Comparison of ENCODE assay signal across 15 cellular contexts in genomic region chr1:105608713-105609112, GRCh38.
DNase-seq lines count a peak whose midpoint lies in the region; ATAC-seq, FAIRE-seq and TF ChIP-seq lines count a peak whose summit lies in the region.
"Had no signal": no experiment of that assay in that cellular context is flagged by ENCODE, and none has a peak within 500 bp of the region (broad histone marks: within the 10 kb centered on the region; RNA-seq: fewer than 3 reads in every experiment).

No MANE protein-coding gene starts in this region.

- H3K9me3 ChIP-seq in OCI-LY7 (ENCODE audit: low read length) (no peaks in the 10 kb centered on the region), kidney (ENCODE audit: control insufficient read depth in 1 of 2, low read length in 2 of 2) (no peaks in the 10 kb centered on the region)
- H3K9me3 ChIP-seq in CD4-positive, alpha-beta T cell (ENCODE audit: control insufficient read depth, low read length) = no peaks in the 10 kb centered on the region
- H3K9me3 ChIP-seq: heart left ventricle had no signal

- no peaks in the 10 kb centered on the region for H3K36me3 Mint-ChIP-seq in CD4-positive, alpha-beta T cell (ENCODE audit: low read depth)
- H3K36me3 Mint-ChIP-seq: stimulated activated memory B cell treated with anti-CD40 and anti-IgM and Interleukin-4, amounts not matched to agents 10 μg/mL and 1 μg/mL and 100 μg/mL, for 72 hours had no signal

- no peak for ATAC-seq in CD4-positive, alpha-beta T cell (ENCODE audit: poor library complexity)
- no peak for ATAC-seq in HG02763 (IDR thresholded peaks at IDR 0.05; ENCODE audit: unreplicated experiment)
- ATAC-seq: heart left ventricle; stimulated activated memory B cell treated with anti-CD40 and anti-IgM and Interleukin-4, amounts not matched to agents 10 μg/mL and 1 μg/mL and 100 μg/mL, for 72 hours had no signal

- no peaks in the 10 kb centered on the region for H3K27me3 ChIP-seq in CD4-positive, alpha-beta T cell (ENCODE audit: control insufficient read depth, insufficient read depth, low read length)
- H3K27me3 ChIP-seq: heart left ventricle had no signal

- CTCF ChIA-PET in OCI-LY7 (lab: Charles Lee; ENCODE audit: unreplicated experiment) = no interaction called here
- CTCF ChIA-PET in CD4-positive, alpha-beta T cell (lab: Charles Lee) = no interaction called here

- no peaks in the 10 kb centered on the region for H3K4me1 Mint-ChIP-seq in CD4-positive, alpha-beta T cell (ENCODE audit: low read depth)
- H3K4me1 Mint-ChIP-seq: stimulated activated memory B cell treated with anti-CD40 and anti-IgM and Interleukin-4, amounts not matched to agents 10 μg/mL and 1 μg/mL and 100 μg/mL, for 72 hours had no signal

- H3K4me1 ChIP-seq in OCI-LY7 (ENCODE audit: insufficient read depth, low read length, poor library complexity, severe bottlenecking) (no peaks in the 10 kb centered on the region), kidney (ENCODE audit: control insufficient read depth in 1 of 2, insufficient read depth in 1 of 2, low read depth in 1 of 2, low read length in 2 of 2) (no peaks in the 10 kb centered on the region)
- H3K4me1 ChIP-seq: heart left ventricle had no signal

- intact Hi-C loops in OCI-LY7 (cut with micrococcal nuclease; ENCODE audit: unreplicated experiment) (no loop called here), kidney (cut with DNase I) (no loop called here)
- intact Hi-C loops in CD4-positive, alpha-beta T cell (cut with DNase I, micrococcal nuclease) = no loop called here

- H3K79me2 ChIP-seq in OCI-LY7 (ENCODE audit: insufficient read depth, low read depth, low read length) = no peaks in the 10 kb centered on the region

- no peak overlapping the region for H3K4me2 ChIP-seq in OCI-LY7 (ENCODE audit: low read length)

- peak; percentile 1 for DNase-seq in AG09319 (ENCODE audit: extremely low read depth, low read depth)
- DNase-seq in H4 (ENCODE audit: low spot score) = peak; percentile 4
- no peak for DNase-seq in OCI-LY7 (ENCODE audit: low spot score)
- DNase-seq in fibroblast of pulmonary artery (ENCODE audit: low read depth) = peak; percentile 43
- no peak for DNase-seq in kidney
- DNase-seq in D341Med (ENCODE audit: low spot score) = no peak
- no peak for DNase-seq in CD4-positive, alpha-beta T cell
- DNase-seq: activated T-cell treated with anti-CD3 and anti-CD28 coated beads for 4 hours, caudate nucleus, DMS79, HCEC 1CT, heart left ventricle, NCI-H226 had no signal

- no peaks in the 10 kb centered on the region for H3K27me3 Mint-ChIP-seq in CD4-positive, alpha-beta T cell
- H3K27me3 Mint-ChIP-seq: stimulated activated memory B cell treated with anti-CD40 and anti-IgM and Interleukin-4, amounts not matched to agents 10 μg/mL and 1 μg/mL and 100 μg/mL, for 72 hours had no signal

- FAIRE-seq in kidney (lab: Jason Lieb, UNC) = no peak

- H3K4me3 Mint-ChIP-seq in CD4-positive, alpha-beta T cell = no peak overlapping the region
- H3K4me3 Mint-ChIP-seq: stimulated activated memory B cell treated with anti-CD40 and anti-IgM and Interleukin-4, amounts not matched to agents 10 μg/mL and 1 μg/mL and 100 μg/mL, for 72 hours had no signal

- H3K36me3 ChIP-seq in OCI-LY7 (ENCODE audit: insufficient read depth, low read length) (no peaks in the 10 kb centered on the region), kidney (ENCODE audit: control insufficient read depth in 1 of 2, insufficient read depth in 2 of 2, low read length in 2 of 2) (no peaks in the 10 kb centered on the region)
- H3K36me3 ChIP-seq: heart left ventricle had no signal

- H3K9me2 ChIP-seq in OCI-LY7 (ENCODE audit: insufficient read depth, low read length) = no peaks in the 10 kb centered on the region

- no peak overlapping the region for H3K9ac ChIP-seq in kidney (ENCODE audit: low read length in 2 of 2)

- H3K27ac Mint-ChIP-seq in CD4-positive, alpha-beta T cell = no peak overlapping the region
- H3K27ac Mint-ChIP-seq: stimulated activated memory B cell treated with anti-CD40 and anti-IgM and Interleukin-4, amounts not matched to agents 10 μg/mL and 1 μg/mL and 100 μg/mL, for 72 hours had no signal

- H4K20me1 ChIP-seq in OCI-LY7 (ENCODE audit: insufficient read depth, low read length) = no peaks in the 10 kb centered on the region

- POLR2A ChIA-PET in OCI-LY7 (lab: Charles Lee) = interaction anchor here (0.5 kb wide), 1 partner anchor 1411 kb away, joined by 4 read pairs; no protein-coding TSS in a partner anchor
- POLR2A ChIA-PET in CD4-positive, alpha-beta T cell (lab: Charles Lee) = no interaction called here

- H2AFZ ChIP-seq in OCI-LY7 (ENCODE audit: low read length) = no peak overlapping the region

- no TSS peak for BruUV-seq in OCI-LY7 (replicated peaks; lab: Mats Ljungman, UMichigan)

- TF ChIP-seq CTCF in AG09319 (IDR thresholded peaks at IDR 0.05; ENCODE audit: low read depth, low read length) (peak; percentile 38), OCI-LY7 (conservative IDR thresholded peaks at IDR 0.05; ENCODE audit: low read length) (peak; percentile 38; the same call in 1 of the 2 replicates), fibroblast of pulmonary artery (IDR thresholded peaks at IDR 0.05; ENCODE audit: low read length, missing control alignments) (peak; percentile 35), kidney (IDR thresholded peaks at IDR 0.05; ENCODE audit: borderline replicate concordance, extremely low read depth, insufficient read depth) (no peak)
- no peak for TF ChIP-seq CTCF in CD4-positive, alpha-beta T cell (IDR thresholded peaks at IDR 0.05)

- H3K27ac ChIP-seq in OCI-LY7 (ENCODE audit: low read depth, low read length, poor library complexity, severe bottlenecking) (no peak overlapping the region), kidney (ENCODE audit: low read depth in 2 of 2, low read length in 2 of 2) (no peak overlapping the region)
- no peak overlapping the region for H3K27ac ChIP-seq in CD4-positive, alpha-beta T cell (ENCODE audit: low read depth, low read length)
- H3K27ac ChIP-seq: heart left ventricle had no signal

- H3K9me3 Mint-ChIP-seq in CD4-positive, alpha-beta T cell = peaks cover 11% of the 10 kb centered on the region
- H3K9me3 Mint-ChIP-seq: stimulated activated memory B cell treated with anti-CD40 and anti-IgM and Interleukin-4, amounts not matched to agents 10 μg/mL and 1 μg/mL and 100 μg/mL, for 72 hours had no signal

- no peak overlapping the region for H3K4me3 ChIP-seq in OCI-LY7 (ENCODE audit: low read depth, low read length, poor library complexity, severe bottlenecking)
- no peak overlapping the region for H3K4me3 ChIP-seq in fibroblast of pulmonary artery (replicated peaks; ENCODE audit: low read depth, low read length)
- no peak overlapping the region for H3K4me3 ChIP-seq in kidney (ENCODE audit: low read length in 2 of 2)
- H3K4me3 ChIP-seq: heart left ventricle had no signal

Comparison
In these comparisons a context has a peak if more than half of its experiments do, and no peak if none do; other contexts are left out.
1. DNase-seq: peak in AG09319 (single experiment), H4 (single experiment) and fibroblast of pulmonary artery (single experiment); none in OCI-LY7 (single experiment), kidney (single experiment), D341Med (single experiment) and CD4-positive, alpha-beta T cell (0 of 10).
2. CTCF ChIP-seq: peak in AG09319 (single experiment), OCI-LY7 (single experiment) and fibroblast of pulmonary artery (single experiment); none in kidney (single experiment) and CD4-positive, alpha-beta T cell (single experiment).